Comparison of ENCODE assay signal across 8 cellular contexts in genomic region chr13:46052314-46053161, GRCh38.
DNase-seq lines count a peak whose midpoint lies in the region; ATAC-seq and FAIRE-seq lines count a peak whose summit lies in the region.

Gene ZC3H13 (minus strand): TSS chr13:46052746. CDS start chr13:46045507, 7,239 bp downstream.

- H3K4me3 ChIP-seq in BLaER1 treated with 17β-estradiol and CSF1 and Interleukin-3, amounts not matched to agents 10 nM and 100 nM = peak within 1 kb of the TSS; percentile 77 to 90 (median 84)

- peaks cover 16 to 41% (median 29%) of the 10 kb centered on the region in 10 experiments; a peak in 18 of 20 replicates for H3K4me1 ChIP-seq in BLaER1 treated with 17β-estradiol and CSF1 and Interleukin-3, amounts not matched to agents 10 nM and 100 nM

- peak; percentile 73 for FAIRE-seq in colon (lab: Jason Lieb, UNC)

- peaks cover 0 to 5% (median 0%) of the 10 kb centered on the region in 11 experiments; a peak in 3 of 22 replicates for H3K36me3 ChIP-seq in BLaER1 treated with 17β-estradiol and CSF1 and Interleukin-3, amounts not matched to agents 10 nM and 100 nM

- peaks cover 0 to 3% (median 0%) of the 10 kb centered on the region in 11 experiments; a peak in 1 of 22 replicates for H3K9me3 ChIP-seq in BLaER1 treated with 17β-estradiol and CSF1 and Interleukin-3, amounts not matched to agents 10 nM and 100 nM (replicated peaks in 1 of 11)

- H3K9ac ChIP-seq in BLaER1 treated with 17β-estradiol and CSF1 and Interleukin-3, amounts not matched to agents 10 nM and 100 nM = peak within 1 kb of the TSS; percentile 90 to 97 (median 94)

- no peaks in the 10 kb centered on the region for H3K27me3 ChIP-seq in BLaER1 treated with 17β-estradiol and CSF1 and Interleukin-3, amounts not matched to agents 10 nM and 100 nM
- no peaks in the 10 kb centered on the region for H3K27me3 ChIP-seq in layer of hippocampus (ENCODE audit: control insufficient read depth, insufficient read depth, low read length)

- H3K4me2 ChIP-seq in BLaER1 treated with 17β-estradiol and CSF1 and Interleukin-3, amounts not matched to agents 10 nM and 100 nM = peak within 1 kb of the TSS; percentile 79 to 97 (median 88)

- H3K27ac ChIP-seq in BLaER1 treated with 17β-estradiol and CSF1 and Interleukin-3, amounts not matched to agents 10 nM and 100 nM = peak within 1 kb of the TSS; percentile 91 to 98 (median 93)
- H3K27ac ChIP-seq in layer of hippocampus (ENCODE audit: low read depth, low read length) = peak within 1 kb of the TSS; percentile 87

- peak; percentile 99 for ATAC-seq in HG03460 (IDR thresholded peaks at IDR 0.05; ENCODE audit: unreplicated experiment)

- peak; percentile 78 for DNase-seq in GM19240 (ENCODE audit: insufficient read length, low spot score)
- DNase-seq in NCI-H526 (lab: John Stamatoyannopoulos, UW) = peak; percentile 97 to 98
- peak; percentile 94 for DNase-seq in activated CD4-positive, alpha-beta T cell treated with anti-CD3 and anti-CD28 coated beads for 48 hours
- DNase-seq in stimulated activated CD4-positive, alpha-beta T cell treated with anti-CD3 and anti-CD28 coated beads, Interleukin-1b, Interleukin-23, amount 100 ng/mL, for 4 hours (ENCODE audit: low read depth in 2 of 2) = peak; percentile 77 to 87

- peaks cover 0 to 46% (median 28%) of the 10 kb centered on the region in 11 experiments; a peak in 13 of 22 replicates for H4K20me1 ChIP-seq in BLaER1 treated with 17β-estradiol and CSF1 and Interleukin-3, amounts not matched to agents 10 nM and 100 nM

Comparison
In these comparisons a context has a peak if more than half of its experiments do, and no peak if none do; other contexts are left out.
1. Peak in every context shown above with its lines: DNase-seq, ATAC-seq, H3K4me3 ChIP-seq and H3K27ac ChIP-seq.